2 cellular contexts compared by ENCODE assay signal in the genomic region with DNA sequence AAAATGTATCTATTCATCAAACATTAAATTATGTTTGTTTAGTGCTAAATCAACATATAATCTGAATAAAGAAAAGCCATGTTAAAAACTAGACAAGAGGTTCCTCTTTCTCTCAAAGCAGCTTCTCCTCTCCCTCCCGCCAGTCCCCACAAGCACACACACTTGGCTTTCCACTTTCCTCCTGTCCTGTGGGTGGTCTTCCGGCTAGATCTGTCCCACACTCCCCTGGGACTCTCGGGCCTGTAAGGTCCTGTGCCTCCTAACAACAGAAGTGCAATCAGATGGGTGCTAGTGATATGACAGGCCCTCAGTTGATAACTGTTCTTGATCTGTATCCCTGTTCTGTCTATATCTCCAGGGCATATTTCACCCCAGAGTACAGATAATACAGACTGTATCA.
TF ChIP-seq lines count a peak whose summit lies in the region.

No MANE protein-coding gene starts in this region.

TF ChIP-seq in SK-N-SH treated with all-trans-retinoic acid at 6 μM for 48 hours, 23 proteins besides CTCF, POLR2A, EP300 and RAD21 (continued from another document):
- TF ChIP-seq CREB5 (CRISPR knock-in tag; IDR thresholded peaks at IDR 0.05; ENCODE audit: low read depth) (no peak), BACH2 (CRISPR knock-in tag; IDR thresholded peaks at IDR 0.05; ENCODE audit: borderline replicate concordance) (no peak), ZFP30 (CRISPR knock-in tag; IDR thresholded peaks at IDR 0.05) (no peak)

TF ChIP-seq in WTC11, 78 proteins besides CTCF, POLR2A, EP300 and RAD21:
- no peak for TF ChIP-seq ARID4B (CRISPR knock-in tag; IDR thresholded peaks at IDR 0.05; ENCODE audit: borderline replicate concordance)
- TF ChIP-seq CREM (CRISPR knock-in tag; IDR thresholded peaks at IDR 0.05) = no peak
- TF ChIP-seq ZNF396 (CRISPR knock-in tag; IDR thresholded peaks at IDR 0.05; ENCODE audit: borderline replicate concordance) = no peak
- TF ChIP-seq, protein P1, sequence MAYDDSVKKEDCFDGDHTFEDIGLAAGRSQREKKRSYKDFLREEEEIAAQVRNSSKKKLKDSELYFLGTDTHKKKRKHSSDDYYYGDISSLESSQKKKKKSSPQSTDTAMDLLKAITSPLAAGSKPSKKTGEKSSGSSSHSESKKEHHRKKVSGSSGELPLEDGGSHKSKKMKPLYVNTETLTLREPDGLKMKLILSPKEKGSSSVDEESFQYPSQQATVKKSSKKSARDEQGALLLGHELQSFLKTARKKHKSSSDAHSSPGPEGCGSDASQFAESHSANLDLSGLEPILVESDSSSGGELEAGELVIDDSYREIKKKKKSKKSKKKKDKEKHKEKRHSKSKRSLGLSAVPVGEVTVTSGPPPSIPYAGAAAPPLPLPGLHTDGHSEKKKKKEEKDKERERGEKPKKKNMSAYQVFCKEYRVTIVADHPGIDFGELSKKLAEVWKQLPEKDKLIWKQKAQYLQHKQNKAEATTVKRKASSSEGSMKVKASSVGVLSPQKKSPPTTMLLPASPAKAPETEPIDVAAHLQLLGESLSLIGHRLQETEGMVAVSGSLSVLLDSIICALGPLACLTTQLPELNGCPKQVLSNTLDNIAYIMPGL (CRISPR knock-in tag; IDR thresholded peaks at IDR 0.05) = no peak
- no peak for TF ChIP-seq FOXK1 (CRISPR knock-in tag; IDR thresholded peaks at IDR 0.05)
- TF ChIP-seq KAT7 (CRISPR knock-in tag; IDR thresholded peaks at IDR 0.05; ENCODE audit: borderline replicate concordance) = no peak
- TF ChIP-seq NFYB (CRISPR knock-in tag; conservative IDR thresholded peaks at IDR 0.05; ENCODE audit: low read depth) = no peak
- TF ChIP-seq E2F4 (CRISPR knock-in tag; IDR thresholded peaks at IDR 0.05; ENCODE audit: borderline replicate concordance, low read depth) = no peak
- no peak for TF ChIP-seq SP1 (CRISPR knock-in tag; conservative IDR thresholded peaks at IDR 0.05)
- no peak for TF ChIP-seq TP53 (CRISPR knock-in tag; IDR thresholded peaks at IDR 0.05)
- no peak for TF ChIP-seq GRHL2 (CRISPR knock-in tag; IDR thresholded peaks at IDR 0.05; ENCODE audit: insufficient replicate concordance, severe bottlenecking)
- TF ChIP-seq, protein P2, sequence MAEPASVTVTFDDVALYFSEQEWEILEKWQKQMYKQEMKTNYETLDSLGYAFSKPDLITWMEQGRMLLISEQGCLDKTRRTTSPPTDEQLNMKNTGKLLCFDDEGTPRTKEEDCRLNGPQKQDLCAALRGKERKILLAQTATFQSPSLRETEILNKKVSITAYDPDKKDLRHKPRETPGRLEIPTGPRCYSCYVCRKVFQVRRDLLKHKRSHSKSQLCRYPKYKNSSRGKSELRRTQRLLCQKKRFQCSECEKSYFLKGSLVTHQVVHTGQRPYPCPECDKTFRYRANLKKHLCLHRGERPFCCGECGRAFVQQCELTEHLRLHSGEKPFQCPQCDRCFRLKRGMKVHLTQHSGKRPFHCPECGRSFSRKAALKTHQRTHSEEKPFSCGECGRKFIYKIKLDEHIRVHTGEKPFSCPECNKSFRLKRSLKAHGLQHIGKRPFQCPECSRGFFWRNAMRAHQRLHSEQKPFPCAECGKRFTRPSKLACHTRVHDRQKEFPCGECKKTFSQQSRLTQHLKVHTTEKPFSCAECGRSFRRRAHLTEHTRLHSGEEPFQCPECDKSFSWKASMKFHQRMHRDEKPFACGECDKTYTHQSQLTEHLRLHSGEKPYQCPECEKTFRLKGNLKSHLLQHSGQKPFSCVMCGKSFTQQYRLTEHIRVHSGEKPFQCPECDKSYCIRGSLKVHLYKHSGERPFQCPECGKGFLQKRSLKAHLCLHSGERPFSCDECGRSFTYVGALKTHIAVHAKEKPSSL (CRISPR knock-in tag; conservative IDR thresholded peaks at IDR 0.05) = no peak
- TF ChIP-seq, protein P3, sequence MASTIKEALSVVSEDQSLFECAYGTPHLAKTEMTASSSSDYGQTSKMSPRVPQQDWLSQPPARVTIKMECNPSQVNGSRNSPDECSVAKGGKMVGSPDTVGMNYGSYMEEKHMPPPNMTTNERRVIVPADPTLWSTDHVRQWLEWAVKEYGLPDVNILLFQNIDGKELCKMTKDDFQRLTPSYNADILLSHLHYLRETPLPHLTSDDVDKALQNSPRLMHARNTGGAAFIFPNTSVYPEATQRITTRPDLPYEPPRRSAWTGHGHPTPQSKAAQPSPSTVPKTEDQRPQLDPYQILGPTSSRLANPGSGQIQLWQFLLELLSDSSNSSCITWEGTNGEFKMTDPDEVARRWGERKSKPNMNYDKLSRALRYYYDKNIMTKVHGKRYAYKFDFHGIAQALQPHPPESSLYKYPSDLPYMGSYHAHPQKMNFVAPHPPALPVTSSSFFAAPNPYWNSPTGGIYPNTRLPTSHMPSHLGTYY (CRISPR knock-in tag; IDR thresholded peaks at IDR 0.05) = no peak
- TF ChIP-seq, protein P4, sequence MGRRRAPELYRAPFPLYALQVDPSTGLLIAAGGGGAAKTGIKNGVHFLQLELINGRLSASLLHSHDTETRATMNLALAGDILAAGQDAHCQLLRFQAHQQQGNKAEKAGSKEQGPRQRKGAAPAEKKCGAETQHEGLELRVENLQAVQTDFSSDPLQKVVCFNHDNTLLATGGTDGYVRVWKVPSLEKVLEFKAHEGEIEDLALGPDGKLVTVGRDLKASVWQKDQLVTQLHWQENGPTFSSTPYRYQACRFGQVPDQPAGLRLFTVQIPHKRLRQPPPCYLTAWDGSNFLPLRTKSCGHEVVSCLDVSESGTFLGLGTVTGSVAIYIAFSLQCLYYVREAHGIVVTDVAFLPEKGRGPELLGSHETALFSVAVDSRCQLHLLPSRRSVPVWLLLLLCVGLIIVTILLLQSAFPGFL (CRISPR knock-in tag; IDR thresholded peaks at IDR 0.05; ENCODE audit: borderline replicate concordance) = no peak
- TF ChIP-seq NFATC4 (CRISPR knock-in tag; IDR thresholded peaks at IDR 0.05) = no peak
- TF ChIP-seq, protein P5, sequence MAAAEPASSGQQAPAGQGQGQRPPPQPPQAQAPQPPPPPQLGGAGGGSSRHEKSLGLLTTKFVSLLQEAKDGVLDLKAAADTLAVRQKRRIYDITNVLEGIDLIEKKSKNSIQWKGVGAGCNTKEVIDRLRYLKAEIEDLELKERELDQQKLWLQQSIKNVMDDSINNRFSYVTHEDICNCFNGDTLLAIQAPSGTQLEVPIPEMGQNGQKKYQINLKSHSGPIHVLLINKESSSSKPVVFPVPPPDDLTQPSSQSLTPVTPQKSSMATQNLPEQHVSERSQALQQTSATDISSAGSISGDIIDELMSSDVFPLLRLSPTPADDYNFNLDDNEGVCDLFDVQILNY (CRISPR knock-in tag; IDR thresholded peaks at IDR 0.05) = no peak
